Comparison of ENCODE assay signal across 27 cellular contexts in genomic region chr12:51399893-51400292, GRCh38. TPM values are rescaled to one million over a fixed set of nuclear protein-coding genes. Genes with fewer than 3 reads are reported as not detected.
DNase-seq lines count a peak whose midpoint lies in the region; ATAC-seq and TF ChIP-seq lines count a peak whose summit lies in the region.
"Had no signal": no experiment of that assay in that cellular context is flagged by ENCODE, and none has a peak within 500 bp of the region (broad histone marks: within the 10 kb centered on the region; RNA-seq: fewer than 3 reads in every experiment).

No MANE protein-coding gene starts in this region.

- peak overlapping the region; percentile 30 for H4K8ac ChIP-seq in trophoblast cell (ENCODE audit: low read depth, low read length)

- H3K79me1 ChIP-seq in trophoblast cell (ENCODE audit: low read length), result peaks cover 20% of the 10 kb centered on the region

- peak overlapping the region; percentile 19 for H4K91ac ChIP-seq in trophoblast cell (ENCODE audit: low read depth, low read length)

- H3K4me2 ChIP-seq in hepatocyte, result no peak overlapping the region
- no peak overlapping the region for H3K4me2 ChIP-seq in trophoblast cell (ENCODE audit: low read length)

- H3K36me3 ChIP-seq in HEK293 (ENCODE audit: control insufficient read depth in 2 of 2, insufficient read depth in 1 of 2, low read length in 2 of 2), result no peaks in the 10 kb centered on the region
- no peaks in the 10 kb centered on the region for H3K36me3 ChIP-seq in Peyer's patch
- H3K36me3 ChIP-seq in hepatocyte (replicated peaks; ENCODE audit: insufficient read depth, low read depth), result no peaks in the 10 kb centered on the region
- peaks cover 11% of the 10 kb centered on the region in 2 experiments for H3K36me3 ChIP-seq in trophoblast cell (ENCODE audit: control insufficient read depth in 1 of 2, insufficient read depth in 2 of 2, low read length in 2 of 2)
- H3K36me3 ChIP-seq: HAP-1 had no signal

- no peaks in the 10 kb centered on the region for H3K4me1 ChIP-seq in HEK293 (ENCODE audit: control insufficient read depth, insufficient read depth, low read length)
- peaks cover 0 to 53% (median 3%) of the 10 kb centered on the region in 4 donors for H3K4me1 ChIP-seq in Peyer's patch
- H3K4me1 ChIP-seq in hepatocyte (ENCODE audit: insufficient read depth), result peaks cover 30% of the 10 kb centered on the region
- H3K4me1 ChIP-seq in trophoblast cell (ENCODE audit: control insufficient read depth in 1 of 2, insufficient read depth in 2 of 2, low read length in 2 of 2), result peaks cover 24 to 33% of the 10 kb centered on the region in 2 experiments
- H3K4me1 ChIP-seq: HAP-1 had no signal

- H3K4me3 ChIP-seq in HEK293 (ENCODE audit: low read depth, low read length), result no peak overlapping the region
- no peak overlapping the region for H3K4me3 ChIP-seq in Peyer's patch
- no peak overlapping the region for H3K4me3 ChIP-seq in hepatocyte
- no peak overlapping the region for H3K4me3 ChIP-seq in trophoblast cell (ENCODE audit: low read depth, low read length)
- H3K4me3 ChIP-seq: GM23248, HAP-1, SK-N-MC had no signal

- no peak overlapping the region for H3K27ac Mint-ChIP-seq in activated CD4-positive, alpha-beta T cell treated with anti-CD3 and anti-CD28 coated beads, Interleukin-2, amount 10 ng/mL, durations not matched to agents 24 days and 14 days

- no peak overlapping the region for H2AFZ ChIP-seq in hepatocyte
- no peak overlapping the region for H2AFZ ChIP-seq in trophoblast cell (ENCODE audit: insufficient read depth, low read length, poor library complexity)
- H2AFZ ChIP-seq: GM23248 had no signal

- H3K27ac ChIP-seq in HEK293 (ENCODE audit: extremely low read depth, low read depth, low read length), result no peak overlapping the region
- peak overlapping the region in 2 of 4 donors; percentile 53 to 76 for H3K27ac ChIP-seq in Peyer's patch
- peak overlapping the region; percentile 80 for H3K27ac ChIP-seq in hepatocyte
- H3K27ac ChIP-seq in trophoblast cell (ENCODE audit: low read depth, low read length), result no peak overlapping the region
- H3K27ac ChIP-seq: GM23248, RWPE1, SK-N-MC had no signal

- H3K23ac ChIP-seq in trophoblast cell (ENCODE audit: low read length), result no peak overlapping the region

- H2BK5ac ChIP-seq in trophoblast cell (ENCODE audit: low read depth, low read length, poor library complexity), result no peak overlapping the region

- TF ChIP-seq POLR2A in Peyer's patch (IDR thresholded peaks at IDR 0.05), result peak in 1 of 2 donors; percentile 42

- POLR2A ChIA-PET in HEK293 (lab: Yijun Ruan, JAX), result interaction anchor here (0.6 to 1.1 kb wide), 2 partner anchors 28 to 320 kb away, joined by 3 read pairs; no protein-coding TSS in a partner anchor

- no peaks in the 10 kb centered on the region for H3K9me3 ChIP-seq in HEK293 (ENCODE audit: control insufficient read depth, insufficient read depth, low read depth, low read length)
- H3K9me3 ChIP-seq in Peyer's patch, result no peaks in the 10 kb centered on the region
- no peaks in the 10 kb centered on the region for H3K9me3 ChIP-seq in hepatocyte (ENCODE audit: low read depth)
- H3K9me3 ChIP-seq in trophoblast cell (ENCODE audit: insufficient read depth, low read depth, low read length), result no peaks in the 10 kb centered on the region
- H3K9me3 ChIP-seq: HAP-1 had no signal

- H3K36me3 Mint-ChIP-seq in activated CD4-positive, alpha-beta T cell treated with anti-CD3 and anti-CD28 coated beads, Interleukin-2, amount 10 ng/mL, durations not matched to agents 24 days and 14 days (ENCODE audit: low read depth), result no peaks in the 10 kb centered on the region

- H4K12ac ChIP-seq in trophoblast cell (ENCODE audit: low read depth, low read length), result no peak overlapping the region

- peak overlapping the region; percentile 67 for H2BK12ac ChIP-seq in trophoblast cell (ENCODE audit: low read length)

- H3K9me2 ChIP-seq in hepatocyte (replicated peaks; ENCODE audit: insufficient read depth), result no peaks in the 10 kb centered on the region

- no peak for ATAC-seq in HG02970 (IDR thresholded peaks at IDR 0.05; ENCODE audit: low FRiP score, unreplicated experiment)

- in situ Hi-C loops in GM13976 (cut with MboI; ENCODE audit: low sequenced_read_pairs, unreplicated experiment), result loop anchor here (25.0 kb wide), 1 partner anchor 287 kb away; no protein-coding TSS in a partner anchor

- no peak overlapping the region for H3K14ac ChIP-seq in trophoblast cell (ENCODE audit: low read length)

- H3K27me3 ChIP-seq in Peyer's patch, result no peaks in the 10 kb centered on the region
- H3K27me3 ChIP-seq in hepatocyte, result no peaks in the 10 kb centered on the region
- no peaks in the 10 kb centered on the region for H3K27me3 ChIP-seq in trophoblast cell (ENCODE audit: insufficient read depth, low read length)

- TF ChIP-seq CTCF in HEK293 (tag by site-specific recombination; IDR thresholded peaks at IDR 0.05) (no peak), Peyer's patch (IDR thresholded peaks at IDR 0.05) (no peak), hepatocyte (IDR thresholded peaks at IDR 0.05; ENCODE audit: poor library complexity) (no peak), GM13976 (IDR thresholded peaks at IDR 0.05; ENCODE audit: borderline replicate concordance, control extremely low read depth, extremely low read depth, insufficient read depth, missing control alignments) (no peak)

- H3K18ac ChIP-seq in trophoblast cell (ENCODE audit: low read length), result peak overlapping the region; percentile 33

- H3K79me2 ChIP-seq in hepatocyte, result no peaks in the 10 kb centered on the region
- peaks cover 2% of the 10 kb centered on the region for H3K79me2 ChIP-seq in trophoblast cell (ENCODE audit: control insufficient read depth, insufficient read depth, low read length, poor library complexity)

- no peak overlapping the region for H2BK120ac ChIP-seq in trophoblast cell (ENCODE audit: insufficient read depth, low read length, poor library complexity)

- H3K9me3 Mint-ChIP-seq in activated CD4-positive, alpha-beta T cell treated with anti-CD3 and anti-CD28 coated beads, Interleukin-2, amount 10 ng/mL, durations not matched to agents 24 days and 14 days, result no peaks in the 10 kb centered on the region

- H3K9ac ChIP-seq in trophoblast cell (ENCODE audit: low read length), result no peak overlapping the region
- H3K9ac ChIP-seq: GM23248 had no signal

- CTCF ChIA-PET in HEK293 (lab: Yijun Ruan, JAX), result no interaction called here

- intact Hi-C loops in activated CD4-positive, alpha-beta T cell treated with anti-CD3 and anti-CD28 coated beads, Interleukin-2, amount 10 ng/mL, durations not matched to agents 24 days and 14 days (cut with micrococcal nuclease), result loop anchor here (10.0 kb wide), 1 partner anchor 575 kb away; no protein-coding TSS in a partner anchor

- no peak overlapping the region for H3K4me3 Mint-ChIP-seq in activated CD4-positive, alpha-beta T cell treated with anti-CD3 and anti-CD28 coated beads, Interleukin-2, amount 10 ng/mL, durations not matched to agents 24 days and 14 days

- WGBS in hepatocyte (ENCODE audit: low lambda C conversion rate, missing lambda C conversion rate), result 49% methylated on average over 4 of the region's 4 CpGs
- no CpG with 5 or more reads among the region's 4 CpGs for WGBS in trophoblast cell (ENCODE audit: extremely low coverage, insufficient coverage, insufficient read length)

- H3K4me1 Mint-ChIP-seq in activated CD4-positive, alpha-beta T cell treated with anti-CD3 and anti-CD28 coated beads, Interleukin-2, amount 10 ng/mL, durations not matched to agents 24 days and 14 days, result peaks cover 14% of the 10 kb centered on the region

- no peak overlapping the region for H2AK5ac ChIP-seq in trophoblast cell (ENCODE audit: low read length)

- H4K20me1 ChIP-seq in hepatocyte (ENCODE audit: insufficient read depth, poor library complexity, severe bottlenecking), result no peaks in the 10 kb centered on the region

- no peak overlapping the region for H3K4ac ChIP-seq in trophoblast cell (ENCODE audit: low read depth, low read length)

- H3K27me3 Mint-ChIP-seq in activated CD4-positive, alpha-beta T cell treated with anti-CD3 and anti-CD28 coated beads, Interleukin-2, amount 10 ng/mL, durations not matched to agents 24 days and 14 days, result peaks cover 12% of the 10 kb centered on the region

- peak in 2 of 3 donors; percentile 81 to 86 for DNase-seq in Peyer's patch
- DNase-seq in hepatocyte (ENCODE audit: low spot score), result peak; percentile 49
- no peak for DNase-seq in trophoblast cell
- no peak for DNase-seq in AML-193 (lab: John Stamatoyannopoulos, UW)
- no peak for DNase-seq in GM13976 (ENCODE audit: low spot score)
- DNase-seq in activated CD4-positive, alpha-beta T cell treated with anti-CD3 and anti-CD28 coated beads, Interleukin-2, amount 10 ng/mL, durations not matched to agents 24 days and 14 days, result no peak
- DNase-seq: DMS53, GM23248, Karpas-422, NCI-H1105 treated with DMSO at 0.1 percent for 48 hours, NCI-H146, NCI-H2029, NCI-H446 treated with DMSO at 0.1 percent for 48 hours, NCI-H526, NCI-H82, SHP77 treated with DMSO at 0.1 percent for 48 hours had no signal

TF ChIP-seq in HEK293, 187 proteins besides CTCF, POLR2A, EP300 and RAD21:
- TF ChIP-seq EGR2 (tag by site-specific recombination; IDR thresholded peaks at IDR 0.05; ENCODE audit: low read depth) (0 out of 2 replicates have a peak, but pooled peaks have one; percentile 25), ZNF274 (IDR thresholded peaks at IDR 0.05; ENCODE audit: low read length) (no peak), ZNF274 (tag by site-specific recombination; IDR thresholded peaks at IDR 0.05; ENCODE audit: borderline replicate concordance) (no peak)

RNA-seq across cellular contexts. Expression of gene GALNT6, which starts 8.7 kb away (rescaled TPM):
- total RNA-seq in Peyer's patch (10 to 100 TPM; 31.4 to 82.0 (median 54.9) TPM), hepatocyte (28.4 and 41.3 TPM in 2 replicates)
- polyA plus RNA-seq in hepatocyte, result 30.7 and 33.3 TPM in 2 replicates
- 65.5 and 68.0 TPM in 2 replicates for polyA plus RNA-seq in trophoblast cell (2013)
- total RNA-seq in activated CD4-positive, alpha-beta T cell treated with anti-CD3 and anti-CD28 coated beads, Interleukin-2, amount 10 ng/mL, durations not matched to agents 24 days and 14 days, result 10.7 and 12.8 TPM in 2 replicates

RNA-seq across cellular contexts. Expression of gene SLC4A8, which starts 24.7 kb away (rescaled TPM):
- total RNA-seq in Peyer's patch (10 to 100 TPM in 1 of 4 donors, 1 to 10 TPM in 3; 1.9 to 49.5 (median 7.1) TPM), hepatocyte (9.4 and 18.0 TPM in 2 replicates)
- 14.9 and 20.3 TPM in 2 replicates for polyA plus RNA-seq in hepatocyte
- 46.9 and 48.0 TPM in 2 replicates for polyA plus RNA-seq in trophoblast cell (2013)
- 1.4 and 2.3 TPM in 2 replicates for total RNA-seq in activated CD4-positive, alpha-beta T cell treated with anti-CD3 and anti-CD28 coated beads, Interleukin-2, amount 10 ng/mL, durations not matched to agents 24 days and 14 days
- total RNA-seq: HT-29 had no signal

RNA-seq across cellular contexts. Expression of gene CELA1, which starts 53.4 kb away (rescaled TPM):
- total RNA-seq in Peyer's patch (not detected), hepatocyte (not detected in 2 replicates)
- polyA plus RNA-seq in hepatocyte, result not detected in 2 replicates
- polyA plus RNA-seq in trophoblast cell (2013), result not detected in 2 replicates
- total RNA-seq in activated CD4-positive, alpha-beta T cell treated with anti-CD3 and anti-CD28 coated beads, Interleukin-2, amount 10 ng/mL, durations not matched to agents 24 days and 14 days, result not detected in 2 replicates
- total RNA-seq: A673, Daoy, G401, GM23248, HT-29, M059J had no signal
- polyA plus RNA-seq: BJ, GM23248 had no signal

Comparison
In these comparisons a context has a peak if more than half of its experiments do, and no peak if none do; other contexts are left out.
1. DNase-seq: peak in Peyer's patch (2 of 3) and hepatocyte (single experiment); none in trophoblast cell (0 of 2), AML-193 (0 of 2), GM13976 (single experiment) and activated CD4-positive, alpha-beta T cell treated with anti-CD3 and anti-CD28 coated beads, Interleukin-2, amount 10 ng/mL, durations not matched to agents 24 days and 14 days (single experiment).